In genomic region chr6:47598367-47598766, GRCh38 we compare ENCODE assay signal across 4 cellular contexts.
TF ChIP-seq lines count a peak whose summit lies in the region.

No MANE protein-coding gene starts in this region.

TF ChIP-seq in SK-N-SH treated with all-trans-retinoic acid at 6 μM for 48 hours, 23 proteins besides CTCF, POLR2A, EP300 and RAD21:
- TF ChIP-seq RARB (CRISPR knock-in tag; IDR thresholded peaks at IDR 0.05), result no peak
- TF ChIP-seq ZNF8 (CRISPR knock-in tag; IDR thresholded peaks at IDR 0.05), result peak; percentile 66
- TF ChIP-seq CREB5 (CRISPR knock-in tag; IDR thresholded peaks at IDR 0.05; ENCODE audit: low read depth), result no peak
TF ChIP-seq in SK-N-SH treated with all-trans-retinoic acid at 6 μM for 48 hours: peak in this region for 1.

TF ChIP-seq in SK-N-SH, 30 proteins besides CTCF, POLR2A, EP300 and RAD21:
- TF ChIP-seq FOXM1 (IDR thresholded peaks at IDR 0.05; ENCODE audit: low read depth) (no peak), EZH2phosphoT487 (IDR thresholded peaks at IDR 0.05; ENCODE audit: borderline replicate concordance, low read depth) (no peak), SIN3A (IDR thresholded peaks at IDR 0.05; ENCODE audit: borderline replicate concordance, low read depth, low read length) (no peak), SMC3 (IDR thresholded peaks at IDR 0.05; ENCODE audit: low read depth, low read length) (no peak), MAX (IDR thresholded peaks at IDR 0.05; ENCODE audit: low read depth) (no peak), NFIC (IDR thresholded peaks at IDR 0.05; ENCODE audit: borderline replicate concordance) (no peak), TCF12 (IDR thresholded peaks at IDR 0.05) (no peak), REST (IDR thresholded peaks at IDR 0.05; ENCODE audit: low read depth, low read length) (no peak), YY1 (IDR thresholded peaks at IDR 0.05; ENCODE audit: low read depth) (no peak), JUND (IDR thresholded peaks at IDR 0.05) (no peak), GATA2 (CRISPR knock-in tag; IDR thresholded peaks at IDR 0.05) (no peak), NRF1 (IDR thresholded peaks at IDR 0.05; ENCODE audit: low read depth, low read length) (no peak), USF2 (IDR thresholded peaks at IDR 0.05; ENCODE audit: borderline replicate concordance, low read depth, low read length) (no peak), ELF1 (IDR thresholded peaks at IDR 0.05) (no peak)

TF ChIP-seq in HEK293, 187 proteins besides CTCF, POLR2A, EP300 and RAD21:
- TF ChIP-seq ZSCAN23 (tag by site-specific recombination; IDR thresholded peaks at IDR 0.05) (no peak), ZNF146 (tag by site-specific recombination; IDR thresholded peaks at IDR 0.05) (peak; percentile 81)

TF ChIP-seq in K562, 482 proteins besides CTCF, POLR2A, EP300 and RAD21:
- peak; percentile 26 for TF ChIP-seq ZNF146 (CRISPR knock-in tag; IDR thresholded peaks at IDR 0.05; ENCODE audit: unreplicated experiment)
- no peak for TF ChIP-seq ZNF586 (CRISPR knock-in tag; conservative IDR thresholded peaks at IDR 0.05)
